9 cellular contexts compared by ENCODE assay signal in genomic region chr13:85798999-85799646, GRCh38. TPM values are rescaled to one million over a fixed set of nuclear protein-coding genes. Genes with fewer than 3 reads are reported as not detected.
DNase-seq lines count a peak whose midpoint lies in the region; ATAC-seq, FAIRE-seq and TF ChIP-seq lines count a peak whose summit lies in the region.
"Had no signal": no experiment of that assay in that cellular context is flagged by ENCODE, and none has a peak within 500 bp of the region (broad histone marks: within the 10 kb centered on the region; RNA-seq: fewer than 3 reads in every experiment).

Gene SLITRK6, minus strand, starts transcription at chr13:85799419. Its CDS starts 2,911 bp downstream, at chr13:85796508.

- H3K4me3 ChIP-seq in mesodermal cell (ENCODE audit: extremely low read depth, insufficient read depth, low read length, poor library complexity, severe bottlenecking): peak within 1 kb of the TSS; percentile 35
- H3K4me3 ChIP-seq: body of pancreas had no signal

- no peaks in the 10 kb centered on the region for H3K4me1 Mint-ChIP-seq in activated T-cell treated with anti-CD3 and anti-CD28 coated beads, Interleukin-2, amount 50 U/mL, for 4 hours (ENCODE audit: low read depth)

- ATAC-seq in activated T-cell treated with anti-CD3 and anti-CD28 coated beads, Interleukin-2, amount 50 U/mL, for 4 hours: no peak
- ATAC-seq: body of pancreas had no signal

- peak; percentile 91 for FAIRE-seq in D721Med (lab: Jason Lieb, UNC)

- no peaks in the 10 kb centered on the region for H3K36me3 Mint-ChIP-seq in activated T-cell treated with anti-CD3 and anti-CD28 coated beads, Interleukin-2, amount 50 U/mL, for 4 hours (ENCODE audit: insufficient read depth)

- no peaks in the 10 kb centered on the region for H3K9me3 ChIP-seq in mesodermal cell (ENCODE audit: control insufficient read depth, low read length)
- H3K9me3 ChIP-seq: body of pancreas had no signal

- no peak for DNase-seq in D721Med (ENCODE audit: insufficient read length, low spot score)
- DNase-seq in NCI-H2081 (lab: John Stamatoyannopoulos, UW): peak; percentile 77 to 96
- peak; percentile 8 for DNase-seq in brain pericyte (ENCODE audit: low read depth, low spot score)
- DNase-seq in NCI-H2171 (lab: John Stamatoyannopoulos, UW): no peak
- DNase-seq in activated naive CD4-positive, alpha-beta T cell treated with Interleukin-2 at 50 U/mL for 16 hours: no peak
- no peak for DNase-seq in activated T-cell treated with anti-CD3 and anti-CD28 coated beads, Interleukin-2, amount 50 U/mL, for 4 hours
- no peak for DNase-seq in NK-92 (lab: John Stamatoyannopoulos, UW; ENCODE audit: unreplicated experiment)

- peak; percentile 35 for TF ChIP-seq CTCF in D721Med (IDR thresholded peaks at IDR 0.05; ENCODE audit: insufficient read depth, missing control alignments)

- 0% methylated on average over 2 of the region's 5 CpGs; no CpG with 5 or more reads in 1 of the 2 experiments for WGBS in mesodermal cell (ENCODE audit: insufficient coverage in 2 of 2), 2 experiments

- H3K4me1 ChIP-seq in mesodermal cell (ENCODE audit: control insufficient read depth, insufficient read depth, low read length, poor library complexity, severe bottlenecking): no peaks in the 10 kb centered on the region
- H3K4me1 ChIP-seq: body of pancreas had no signal

- H3K27me3 Mint-ChIP-seq in activated T-cell treated with anti-CD3 and anti-CD28 coated beads, Interleukin-2, amount 50 U/mL, for 4 hours (ENCODE audit: low read depth): no peaks in the 10 kb centered on the region

- no peak within 1 kb of the TSS for H3K4me3 Mint-ChIP-seq in activated T-cell treated with anti-CD3 and anti-CD28 coated beads, Interleukin-2, amount 50 U/mL, for 4 hours

- no peaks in the 10 kb centered on the region for H3K36me3 ChIP-seq in mesodermal cell (ENCODE audit: control insufficient read depth, insufficient read depth, low read length)

- peak within 1 kb of the TSS; percentile 68 for H3K27ac ChIP-seq in mesodermal cell (ENCODE audit: low read depth, low read length, severe bottlenecking)
- H3K27ac ChIP-seq: body of pancreas had no signal

- H3K9me3 Mint-ChIP-seq in activated T-cell treated with anti-CD3 and anti-CD28 coated beads, Interleukin-2, amount 50 U/mL, for 4 hours: no peaks in the 10 kb centered on the region

RNA-seq across cellular contexts. Expression of gene SLITRK6, which starts in this region (rescaled TPM):
- 42.0 TPM for polyA plus RNA-seq in mesodermal cell (2013, experiment 1 of 2)
- 44.9 TPM for polyA plus RNA-seq in mesodermal cell (2013, experiment 2 of 2)
- total RNA-seq in activated T-cell treated with anti-CD3 and anti-CD28 coated beads, Interleukin-2, amount 50 U/mL, for 4 hours: not detected
- total RNA-seq: body of pancreas had no signal

Comparison
In these comparisons a context has a peak if more than half of its experiments do, and no peak if none do; other contexts are left out.
1. DNase-seq: peak in NCI-H2081 (2 of 2) and brain pericyte (single experiment); none in D721Med (single experiment), NCI-H2171 (single experiment), activated naive CD4-positive, alpha-beta T cell treated with Interleukin-2 at 50 U/mL for 16 hours (single experiment), activated T-cell treated with anti-CD3 and anti-CD28 coated beads, Interleukin-2, amount 50 U/mL, for 4 hours (single experiment) and NK-92 (single experiment).